14 cellular contexts compared by ENCODE assay signal in genomic region chr11:72818971-72819370, GRCh38.
"Had no signal": no experiment of that assay in that cellular context is flagged by ENCODE, and none has a peak within 500 bp of the region (broad histone marks: within the 10 kb centered on the region; RNA-seq: fewer than 3 reads in every experiment).

No MANE protein-coding gene starts in this region.

- H3K36me3 ChIP-seq: brain microvascular endothelial cell, ovary had no signal

- H3K4me3 Mint-ChIP-seq: nephron progenitor cell had no signal

- H3K9me3 Mint-ChIP-seq: activated naive CD4-positive, alpha-beta T cell treated with anti-CD3 and anti-CD28 coated beads, Interleukin-2, amount 50 U/mL, for 72 hours; nephron progenitor cell had no signal

- H3K27me3 ChIP-seq: brain microvascular endothelial cell, foreskin keratinocyte, ovary had no signal

- H3K27ac Mint-ChIP-seq: nephron progenitor cell had no signal

- H3K9me3 ChIP-seq: left ventricle myocardium inferior, ovary had no signal

- H3K27ac ChIP-seq: brain microvascular endothelial cell, foreskin keratinocyte, left ventricle myocardium inferior, ovary had no signal

- ATAC-seq: activated naive CD4-positive, alpha-beta T cell treated with anti-CD3 and anti-CD28 coated beads, Interleukin-2, amount 50 U/mL, for 72 hours; foreskin keratinocyte; SK-N-SH treated with all-trans-retinoic acid at 6 μM for 48 hours had no signal

- DNase-seq: activated CD4-positive, alpha-beta T cell treated with anti-CD3 and anti-CD28 coated beads for 48 hours; activated gamma-delta T cell; anterior cingulate cortex; brain microvascular endothelial cell; effector CD8-positive, alpha-beta T cell; foreskin keratinocyte; glutamatergic neuron; hypothalamus; left ventricle myocardium inferior; nephron progenitor cell; ovary; stimulated activated CD4-positive, alpha-beta T cell treated with anti-CD3 and anti-CD28 coated beads, Interleukin-1b, Interleukin-23, amount 100 ng/mL, for 48 hours had no signal

- H3K4me3 ChIP-seq: left ventricle myocardium inferior, ovary had no signal
